ENCODE assay signal across 1 cellular context in genomic region chr19:52691215-52691610, GRCh38.
TF ChIP-seq lines count a peak whose summit lies in the region.

No MANE protein-coding gene starts in this region.

TF ChIP-seq in H1, 55 proteins besides CTCF, POLR2A, EP300 and RAD21 (continued from another document):
- TF ChIP-seq EZH2 (IDR thresholded peaks at IDR 0.05; ENCODE audit: low read depth, low read length, severe bottlenecking) (no peak), RBBP5 (IDR thresholded peaks at IDR 0.05; ENCODE audit: borderline replicate concordance, low read depth, low read length) (no peak), CHD7 (IDR thresholded peaks at IDR 0.05; ENCODE audit: insufficient replicate concordance, low read length) (no peak), SAP30 (IDR thresholded peaks at IDR 0.05; ENCODE audit: insufficient read depth, insufficient replicate concordance, low read length) (no peak), CREB1 (IDR thresholded peaks at IDR 0.05) (no peak), SP1 (IDR thresholded peaks at IDR 0.05; ENCODE audit: low read depth, low read length) (no peak), TEAD4 (IDR thresholded peaks at IDR 0.05; ENCODE audit: low read depth, low read length) (no peak), TCF12 (IDR thresholded peaks at IDR 0.05; ENCODE audit: low read depth, low read length) (no peak), KDM4A (IDR thresholded peaks at IDR 0.05; ENCODE audit: low read depth, low read length, severe bottlenecking) (no peak), POLR2AphosphoS5 (IDR thresholded peaks at IDR 0.05; ENCODE audit: low read depth, low read length) (no peak), POU5F1 (IDR thresholded peaks at IDR 0.05; ENCODE audit: low read depth, low read length) (no peak), CBX8 (IDR thresholded peaks at IDR 0.05; ENCODE audit: borderline replicate concordance, low read depth, low read length) (no peak), GABPA (IDR thresholded peaks at IDR 0.05; ENCODE audit: borderline replicate concordance, insufficient read depth, low read length) (no peak), HDAC6 (IDR thresholded peaks at IDR 0.05; ENCODE audit: low read depth, low read length) (no peak)
